ENCODE assay signal across 1 cellular context in genomic region chr6:166595949-166596348, GRCh38.
TF ChIP-seq lines count a peak whose summit lies in the region.

No MANE protein-coding gene starts in this region.

TF ChIP-seq in SK-N-SH, 30 proteins besides CTCF, POLR2A, EP300 and RAD21 (continued from another document):
- TF ChIP-seq NFIC (IDR thresholded peaks at IDR 0.05; ENCODE audit: borderline replicate concordance) = no peak
- TF ChIP-seq EZH2phosphoT487 (IDR thresholded peaks at IDR 0.05; ENCODE audit: borderline replicate concordance, low read depth) = no peak
- no peak for TF ChIP-seq YY1 (IDR thresholded peaks at IDR 0.05; ENCODE audit: low read depth)
